Comparison of ENCODE assay signal across 8 cellular contexts in genomic region chr9:123998970-123999621, GRCh38. TPM values are rescaled to one million over a fixed set of nuclear protein-coding genes. Genes with fewer than 3 reads are reported as not detected.
DNase-seq lines count a peak whose midpoint lies in the region; ATAC-seq, FAIRE-seq and TF ChIP-seq lines count a peak whose summit lies in the region.

No MANE protein-coding gene starts in this region.

- in situ Hi-C loops in GM12878 (cut with MboI), result no loop called here

- TF ChIP-seq EP300 in GM12878 (IDR thresholded peaks at IDR 0.05; ENCODE audit: borderline replicate concordance in 1 of 2, control insufficient read depth in 1 of 2, low read depth in 2 of 2, low read length in 2 of 2), result no peak

- no peaks in the 10 kb centered on the region for H3K9me3 ChIP-seq in CD8-positive, alpha-beta memory T cell (ENCODE audit: low read length)
- no peaks in the 10 kb centered on the region for H3K9me3 ChIP-seq in HEK293 (ENCODE audit: control insufficient read depth, insufficient read depth, low read depth, low read length)
- no peaks in the 10 kb centered on the region for H3K9me3 ChIP-seq in GM12878 (replicated peaks; ENCODE audit: control insufficient read depth, insufficient read depth, low read length)

- no peak overlapping the region for H3K9ac ChIP-seq in GM12878 (ENCODE audit: control insufficient read depth, insufficient read depth, low read length)

- H3K27ac ChIP-seq in CD8-positive, alpha-beta memory T cell (ENCODE audit: low read depth, low read length), result no peak overlapping the region
- H3K27ac ChIP-seq in HEK293 (ENCODE audit: extremely low read depth, low read depth, low read length) (peak overlapping the region; percentile 54; the same call in 1 of the 2 replicates), GM12878 (ENCODE audit: control insufficient read depth, insufficient read depth) (no peak overlapping the region; the same call in 1 of the 2 replicates)

- H3K36me3 Mint-ChIP-seq in CD8-positive, alpha-beta memory T cell, result peaks cover 0 to 3% (median 0%) of the 10 kb centered on the region in 3 donors
- H3K36me3 Mint-ChIP-seq in neural crest cell (ENCODE audit: low read depth), result no peaks in the 10 kb centered on the region

- TF ChIP-seq RAD21 in GM12878 (IDR thresholded peaks at IDR 0.05; ENCODE audit: insufficient read depth, low read depth, low read length), result no peak

- peaks cover 79 to 90% of the 10 kb centered on the region in 2 donors for H3K27me3 Mint-ChIP-seq in CD8-positive, alpha-beta memory T cell
- H3K27me3 Mint-ChIP-seq in neural crest cell (ENCODE audit: low read depth), result peaks cover 93% of the 10 kb centered on the region

- TF ChIP-seq CTCF in HEK293 (tag by site-specific recombination; IDR thresholded peaks at IDR 0.05) (no peak), GM12878 (IDR thresholded peaks at IDR 0.05 in 2 of 3, conservative IDR thresholded peaks at IDR 0.05 in 1 of 3; ENCODE audit: control insufficient read depth in 2 of 3, extremely low read depth in 1 of 3, insufficient read depth in 1 of 3, low read depth in 3 of 3, low read length in 3 of 3) (no peak), neural crest cell (conservative IDR thresholded peaks at IDR 0.05) (no peak)

- intact Hi-C loops in GM12878 (cut with micrococcal nuclease; ENCODE audit: unreplicated experiment), result loop anchor here (5.0 kb wide), 1 partner anchor 72 kb away; no protein-coding TSS in a partner anchor

- peaks cover 81% of the 10 kb centered on the region for H3K27me3 ChIP-seq in CD8-positive, alpha-beta memory T cell (ENCODE audit: insufficient read depth, low read length, poor library complexity, severe bottlenecking)
- peaks cover 0 to 32% of the 10 kb centered on the region in 2 experiments; a peak in 1 of 4 replicates for H3K27me3 ChIP-seq in GM12878 (replicated peaks in 1 of 2; ENCODE audit: control insufficient read depth in 2 of 2, insufficient read depth in 2 of 2, low read length in 1 of 2)

- FAIRE-seq in GM12878 (lab: Jason Lieb, UNC) (no peak), H54 (lab: Jason Lieb, UNC) (no peak)

- H2AFZ ChIP-seq in GM12878 (ENCODE audit: control insufficient read depth, low read depth, low read length), result peak overlapping the region; percentile 76

- peaks cover 2% of the 10 kb centered on the region; the same call in 1 of the 2 replicates for H4K20me1 ChIP-seq in GM12878 (ENCODE audit: control insufficient read depth, insufficient read depth)

- peaks cover 20 to 32% (median 30%) of the 10 kb centered on the region in 3 donors for H3K4me1 Mint-ChIP-seq in CD8-positive, alpha-beta memory T cell
- peaks cover 21% of the 10 kb centered on the region for H3K4me1 Mint-ChIP-seq in neural crest cell

- DNase-seq in CD8-positive, alpha-beta memory T cell, result peak in 1 of 5 donors; percentile 12
- DNase-seq in GM12878 (ENCODE audit: low read depth, low spot score) (no peak), neural crest cell (ENCODE audit: low read depth, low spot score) (no peak), H54 (ENCODE audit: insufficient read length, low spot score) (no peak)
- no peak for DNase-seq in activated CD4-positive, alpha-beta T cell treated with anti-CD3 and anti-CD28 coated beads, Interleukin-2, amount 50 U/mL, for 1 hour

- SMC1A ChIA-PET in GM12878 (lab: Charles Lee; ENCODE audit: uncharacterized antibody, unreplicated experiment), result interaction anchor here (0.8 to 3.5 kb wide), 10 partner anchors 8 to 457 kb away, joined by 4 to 22 read pairs (median 10); no protein-coding TSS in a partner anchor

- POLR2A ChIA-PET in CD8-positive, alpha-beta memory T cell (lab: Charles Lee), result no interaction called here
- POLR2A ChIA-PET in HEK293 (lab: Yijun Ruan, JAX) (no interaction called here), GM12878 (lab: Charles Lee) (interaction anchor here (0.7 to 3.6 kb wide), 6 partner anchors 7 to 90 kb away, joined by 3 to 29 read pairs (median 6); partner anchors contain the start of gene LHX2)

- H3K4me1 ChIP-seq in CD8-positive, alpha-beta memory T cell (ENCODE audit: insufficient read depth, low read length), result peaks cover 16% of the 10 kb centered on the region
- H3K4me1 ChIP-seq in HEK293 (ENCODE audit: control insufficient read depth, insufficient read depth, low read length) (peaks cover 22% of the 10 kb centered on the region), GM12878 (ENCODE audit: control insufficient read depth, insufficient read depth, low read length) (peaks cover 30% of the 10 kb centered on the region)

- H3K79me2 ChIP-seq in GM12878 (ENCODE audit: control insufficient read depth, insufficient read depth, low read length), result no peaks in the 10 kb centered on the region

- peak overlapping the region; percentile 98 for H3K4me2 ChIP-seq in GM12878 (ENCODE audit: control insufficient read depth, insufficient read depth)

- TF ChIP-seq POLR2A in GM12878 (IDR thresholded peaks at IDR 0.05; ENCODE audit: low read depth, low read length), result no peak
- no peak for TF ChIP-seq POLR2A in H54 (IDR thresholded peaks at IDR 0.05; ENCODE audit: low read depth, low read length)

- no peak overlapping the region for H3K4me3 ChIP-seq in CD8-positive, alpha-beta memory T cell (ENCODE audit: low read length)
- H3K4me3 ChIP-seq in HEK293 (ENCODE audit: low read depth, low read length) (peak overlapping the region; percentile 42), GM12878 (peak overlapping the region; percentile 50)

- ATAC-seq in GM12878 (peak; percentile 9), HG02759 (IDR thresholded peaks at IDR 0.05; ENCODE audit: unreplicated experiment) (no peak), esophagus mucosa (no peak)

- H3K36me3 ChIP-seq in CD8-positive, alpha-beta memory T cell (ENCODE audit: insufficient read depth, low read length), result no peaks in the 10 kb centered on the region
- H3K36me3 ChIP-seq in HEK293 (ENCODE audit: control insufficient read depth in 2 of 2, insufficient read depth in 1 of 2, low read length in 2 of 2), result no peaks in the 10 kb centered on the region
- H3K36me3 ChIP-seq in GM12878 (ENCODE audit: control insufficient read depth in 2 of 2, insufficient read depth in 2 of 2, low read length in 1 of 2), result no peaks in the 10 kb centered on the region

- peak overlapping the region in 1 of 8 donors; percentile 27 for H3K27ac Mint-ChIP-seq in CD8-positive, alpha-beta memory T cell
- H3K27ac Mint-ChIP-seq in neural crest cell (ENCODE audit: unreplicated experiment), result no peak overlapping the region

- BruUV-seq in GM12878 (replicated peaks; lab: Mats Ljungman, UMichigan), result no TSS peak

- H3K4me3 Mint-ChIP-seq in CD8-positive, alpha-beta memory T cell, result peak overlapping the region; percentile 71 to 89 (median 82)
- H3K4me3 Mint-ChIP-seq in neural crest cell, result peak overlapping the region; percentile 76

- RAD21 ChIA-PET in GM12878 (lab: Charles Lee; ENCODE audit: unreplicated experiment), result interaction anchor here (0.7 to 4.2 kb wide), 6 partner anchors 9 to 384 kb away, joined by 3 to 52 read pairs (median 18); partner anchors contain the start of gene LHX2

- CTCF ChIA-PET in CD8-positive, alpha-beta memory T cell (lab: Charles Lee), result no interaction called here
- CTCF ChIA-PET in HEK293 (lab: Yijun Ruan, JAX) (interaction anchor here (0.7 kb wide), 1 partner anchor 14 kb away, joined by 3 read pairs; no protein-coding TSS in a partner anchor), GM12878 (lab: Yijun Ruan, JAX) (interaction anchor here (0.7 to 3.7 kb wide), 8 partner anchors 12 to 320 kb away, joined by 3 to 27 read pairs (median 3); partner anchors contain the start of gene LHX2)

- WGBS in GM12878 (ENCODE audit: insufficient coverage, insufficient replicate concordance, low lambda C conversion rate, missing lambda C conversion rate), result 22% methylated on average over 20 of the region's 43 CpGs

- peaks cover 0 to 2% (median 0%) of the 10 kb centered on the region in 5 donors for H3K9me3 Mint-ChIP-seq in CD8-positive, alpha-beta memory T cell
- H3K9me3 Mint-ChIP-seq in neural crest cell, result no peaks in the 10 kb centered on the region

TF ChIP-seq in HEK293, 187 proteins besides CTCF, POLR2A, EP300 and RAD21 (continues in another document):
- no peak for TF ChIP-seq ZNF514 (tag by site-specific recombination; IDR thresholded peaks at IDR 0.05)

TF ChIP-seq in GM12878, 131 proteins besides CTCF, POLR2A, EP300 and RAD21 (continues in another document):
- TF ChIP-seq STAT1 (conservative IDR thresholded peaks at IDR 0.05) (no peak), ZBED1 (IDR thresholded peaks at IDR 0.05; ENCODE audit: borderline replicate concordance) (no peak)

RNA-seq across cellular contexts. Expression of gene LHX2, which starts 12.5 kb away (rescaled TPM):
- total RNA-seq in CD8-positive, alpha-beta memory T cell, result not detected
- not detected for polyA plus RNA-seq in CD8-positive, alpha-beta memory T cell
- 34.7 and 38.5 TPM in 2 replicates for total RNA-seq in GM12878 (2013; cell fraction: nucleolus; rRNA removed)
- total RNA-seq in GM12878 (2014; rRNA removed) (6.0 and 8.0 TPM in 2 replicates), GM12878 (2014; rRNA removed; fragmentation: Illumina TruSeq; extraction: Trizol) (3.3 TPM in 2 replicates), GM12878 (2021) (9.0 and 10.3 TPM in 2 replicates), neural crest cell (0.19 TPM in 1 of 2 replicates, not detected in the other), esophagus mucosa (not detected)
- polyA plus RNA-seq in GM12878 (2011; ENCODE audit: low read depth), result 1.1 TPM
- polyA plus RNA-seq in GM12878 (2011; rRNA removed) (46.5 and 69.8 TPM in 2 replicates), GM12878 (2014; fragmentation: Illumina TruSeq; extraction: Trizol) (3.6 and 6.0 TPM in 2 replicates), GM12878 (2014; fragmentation: Nextera tagmentation; extraction: Ambion mirVana) (1 to 10 TPM in 1 of 2 experiments, under 1 TPM in 1; 0.82 to 2.6 TPM), GM12878 (2014; rRNA removed) (7.6 and 14.2 TPM in 2 replicates), GM12878 (2016; fragmentation: Nextera tagmentation; extraction: Ambion mirVana) (1 to 10 TPM; 2.6 to 4.6 TPM)
- polyA plus RNA-seq in GM12878 (2011; cell fraction: cytosol; rRNA removed), result 109 and 126 TPM in 2 replicates
- 225 and 243 TPM in 2 replicates for polyA plus RNA-seq in GM12878 (2011; cell fraction: nucleus; rRNA removed)
- 1.7 and 4.5 TPM in 2 replicates for polyA plus RNA-seq in GM12878 (2012)
- 38.6 and 76.6 TPM in 2 replicates for polyA minus RNA-seq in GM12878 (2011; rRNA and poly(A)+ RNA removed)
- polyA minus RNA-seq in GM12878 (2011; cell fraction: cytosol; rRNA and poly(A)+ RNA removed), result 49.9 and 53.2 TPM in 2 replicates
- polyA minus RNA-seq in GM12878 (2011; cell fraction: nucleus; rRNA and poly(A)+ RNA removed), result 34.7 and 46.5 TPM in 2 replicates
